ENCODE assay signal across 32 cellular contexts in genomic region chrX:28491322-28491721, GRCh38.
"Had no signal": no experiment of that assay in that cellular context is flagged by ENCODE, and none has a peak within 500 bp of the region (broad histone marks: within the 10 kb centered on the region; RNA-seq: fewer than 3 reads in every experiment).

No MANE protein-coding gene starts in this region.

- H3K4me3 ChIP-seq: adrenal gland, cardiac muscle cell had no signal

- DNase-seq: activated B cell treated with CpG ODN at 0.5 μM for 24 hours; activated CD4-positive, alpha-beta memory T cell treated with anti-CD3 and anti-CD28 coated beads for 36 hours; activated CD4-positive, alpha-beta T cell treated with anti-CD3 and anti-CD28 coated beads for 4 hours; activated CD4-positive, alpha-beta T cell treated with anti-CD3 and anti-CD28 coated beads, Interleukin-2, amount 10 ng/mL, durations not matched to agents 24 days and 14 days; activated CD4-positive, alpha-beta T cell treated with anti-CD3 and anti-CD28 coated beads, Interleukin-2, amount 50 U/mL, for 1 hour; activated CD4-positive, alpha-beta T cell treated with anti-CD3 and anti-CD28 coated beads, Interleukin-2, amount 50 U/mL, for 4 hours; activated CD4-positive, CD25-positive, alpha-beta regulatory T cell treated with anti-CD3 and anti-CD28 coated beads, Interleukin-2, amount 50 U/mL, for 72 hours; activated CD8-positive, alpha-beta memory T cell treated with anti-CD3 and anti-CD28 coated beads, Interleukin-2, amount 50 U/mL, for 4 hours; activated CD8-positive, alpha-beta T cell treated with anti-CD3 and anti-CD28 coated beads for 36 hours; activated effector memory CD4-positive, alpha-beta T cell treated with anti-CD3 and anti-CD28 coated beads, Interleukin-2, amount 50 U/mL, for 16 hours; activated gamma-delta T cell treated with Interleukin-2 at 50 U/mL for 16 hours; activated naive CD4-positive, alpha-beta T cell; activated naive CD4-positive, alpha-beta T cell treated with anti-CD3 and anti-CD28 coated beads for 36 hours; activated naive CD4-positive, alpha-beta T cell treated with anti-CD3 and anti-CD28 coated beads, Interleukin-2, amount 50 U/mL, for 16 hours; activated naive CD8-positive, alpha-beta T cell treated with anti-CD3 and anti-CD28 coated beads for 36 hours; activated T-cell treated with anti-CD3 and anti-CD28 coated beads for 4 hours; activated T-cell treated with anti-CD3 and anti-CD28 coated beads, Interleukin-2, amount 50 U/mL, for 1 hour; activated T-cell treated with anti-CD3 and anti-CD28 coated beads, Interleukin-2, amount 50 U/mL, for 4 hours; activated T-cell treated with anti-CD3 and anti-CD28 coated beads, Interleukin-2, amount 50 U/mL, for 72 hours; adrenal gland; amniotic stem cell; aorta; caudate nucleus; cerebellar nuclear complex; T-helper 2 cell; T-helper 9 cell had no signal

- FAIRE-seq: bronchial epithelial cell, TTC549 had no signal

- H3K27me3 ChIP-seq: adrenal gland, cardiac muscle cell had no signal

- ATAC-seq: activated CD8-positive, alpha-beta T cell treated with anti-CD3 and anti-CD28 coated beads for 36 hours; activated naive CD4-positive, alpha-beta T cell treated with anti-CD3 and anti-CD28 coated beads, Interleukin-2, amount 50 U/mL, for 72 hours; activated T-cell treated with anti-CD3 and anti-CD28 coated beads, Interleukin-2, amount 50 U/mL, for 4 hours; activated T-cell treated with anti-CD3 and anti-CD28 coated beads, Interleukin-2, amount 50 U/mL, for 72 hours; activated T-helper 17 cell treated with anti-CD3 and anti-CD28 coated beads, Interleukin-2, amount 50 U/mL, for 72 hours had no signal

- H3K4me1 ChIP-seq: adrenal gland had no signal

- H3K36me3 ChIP-seq: adrenal gland, cardiac muscle cell had no signal

- H3K27ac ChIP-seq: adrenal gland, cardiac muscle cell, VCaP had no signal

- H3K9me3 ChIP-seq: adrenal gland had no signal
